8 cellular contexts compared by ENCODE assay signal in genomic region chr20:10558635-10559187, GRCh38.
DNase-seq lines count a peak whose midpoint lies in the region; ATAC-seq and TF ChIP-seq lines count a peak whose summit lies in the region.

No MANE protein-coding gene starts in this region.

- peaks cover 26% of the 10 kb centered on the region for H3K4me1 Mint-ChIP-seq in MCF 10A (ENCODE audit: insufficient read depth, unreplicated experiment)

- no peak overlapping the region for H3K18ac ChIP-seq in neuronal stem cell (ENCODE audit: low read length)

- H3K9ac ChIP-seq in neuronal stem cell (ENCODE audit: low read depth, low read length, poor library complexity), result no peak overlapping the region

- H3K9me3 Mint-ChIP-seq in MCF 10A (ENCODE audit: unreplicated experiment), result no peaks in the 10 kb centered on the region

- H3K27ac ChIP-seq in breast epithelium (no peak overlapping the region), neuronal stem cell (replicated peaks; ENCODE audit: low read length) (no peak overlapping the region)

- no peak overlapping the region for H3K4ac ChIP-seq in neuronal stem cell (ENCODE audit: low read length)

- no peak overlapping the region for H2BK120ac ChIP-seq in neuronal stem cell (ENCODE audit: low read depth, low read length)

- CTCF ChIA-PET in MCF 10A (lab: Yijun Ruan, JAX), result interaction anchor here (0.6 to 5.6 kb wide), 15 partner anchors 19 to 986 kb away, joined by 3 to 35 read pairs (median 4); no protein-coding TSS in a partner anchor

- H3K36me3 ChIP-seq in breast epithelium (no peaks in the 10 kb centered on the region), neuronal stem cell (replicated peaks in 1 of 2; ENCODE audit: control insufficient read depth in 2 of 2, insufficient read depth in 2 of 2, low read length in 2 of 2) (peaks cover 4 to 8% of the 10 kb centered on the region in 2 donors)

- H3K14ac ChIP-seq in neuronal stem cell (ENCODE audit: low read length), result no peak overlapping the region

- H2BK12ac ChIP-seq in neuronal stem cell (ENCODE audit: low read length), result no peak overlapping the region

- TF ChIP-seq POLR2A in breast epithelium (IDR thresholded peaks at IDR 0.05), result no peak

- H3K4me3 ChIP-seq in breast epithelium (no peak overlapping the region), neuronal stem cell (ENCODE audit: low read length in 2 of 2) (no peak overlapping the region)

- no peak overlapping the region for H2BK5ac ChIP-seq in neuronal stem cell (ENCODE audit: low read length)

- peak overlapping the region; percentile 68 for H3K27ac Mint-ChIP-seq in MCF 10A (ENCODE audit: low read depth, unreplicated experiment)

- H3K36me3 Mint-ChIP-seq in MCF 10A (ENCODE audit: insufficient read depth, unreplicated experiment), result peaks cover 10% of the 10 kb centered on the region

- intact Hi-C loops in MCF 10A (cut with micrococcal nuclease) (loop anchor here (5.0 to 10.0 kb wide), 2 partner anchors 34 to 796 kb away; no protein-coding TSS in a partner anchor), breast epithelium (cut with DNase I; ENCODE audit: low total_unique reads) (no loop called here)

- H2AK5ac ChIP-seq in neuronal stem cell (ENCODE audit: low read depth, low read length), result no peak overlapping the region

- no TSS peak for BruUV-seq in MCF 10A (replicated peaks; lab: Mats Ljungman, UMichigan)

- peak; percentile 90 for DNase-seq in MCF 10A (ENCODE audit: unreplicated experiment)
- no peak for DNase-seq in breast epithelium (ENCODE audit: low spot score in 2 of 2)
- peak; percentile 1 for DNase-seq in activated naive CD8-positive, alpha-beta T cell treated with anti-CD3 and anti-CD28 coated beads, Interleukin-2, amount 50 U/mL, for 16 hours (ENCODE audit: low read depth, low spot score)
- no peak for DNase-seq in neuronal stem cell (ENCODE audit: low spot score)
- no peak for DNase-seq in NCI-H526 (lab: John Stamatoyannopoulos, UW)
- DNase-seq in NCI-H1436 (lab: John Stamatoyannopoulos, UW), result no peak

- no peak for TF ChIP-seq CTCF in MCF 10A (IDR thresholded peaks at IDR 0.05; ENCODE audit: unreplicated experiment)
- no peak for TF ChIP-seq CTCF in breast epithelium (IDR thresholded peaks at IDR 0.05)

- no peak overlapping the region for H2BK15ac ChIP-seq in neuronal stem cell (ENCODE audit: low read length)

- no peaks in the 10 kb centered on the region for H3K79me1 ChIP-seq in neuronal stem cell (ENCODE audit: low read depth, low read length)

- H3K4me2 ChIP-seq in neuronal stem cell (ENCODE audit: insufficient read depth, low read length, poor library complexity, severe bottlenecking), result no peak overlapping the region

- peak overlapping the region; percentile 6 for H2AFZ ChIP-seq in neuronal stem cell (ENCODE audit: low read length)

- no peak overlapping the region for H4K91ac ChIP-seq in neuronal stem cell (ENCODE audit: low read depth, low read length, poor library complexity)

- peak overlapping the region; percentile 18 for H3K4me3 Mint-ChIP-seq in MCF 10A (ENCODE audit: unreplicated experiment)

- POLR2A ChIA-PET in MCF 10A (lab: Yijun Ruan, JAX), result interaction anchor here (0.6 to 5.6 kb wide), 22 partner anchors 13 to 709 kb away, joined by 3 to 60 read pairs (median 7); partner anchors contain the start of genes JAG1, MKKS and SLX4IP

- H3K23ac ChIP-seq in neuronal stem cell (ENCODE audit: low read depth, low read length, poor library complexity), result no peak overlapping the region

- H3K27me3 ChIP-seq in breast epithelium (no peaks in the 10 kb centered on the region), neuronal stem cell (ENCODE audit: control insufficient read depth in 3 of 3, insufficient read depth in 3 of 3, low read depth in 1 of 3, low read length in 3 of 3) (no peaks in the 10 kb centered on the region)

- peak; percentile 86 for ATAC-seq in HG03342 (IDR thresholded peaks at IDR 0.05; ENCODE audit: unreplicated experiment)
- ATAC-seq in HG02970 (IDR thresholded peaks at IDR 0.05; ENCODE audit: low FRiP score, unreplicated experiment), result no peak

- no peaks in the 10 kb centered on the region for H3K4me1 ChIP-seq in breast epithelium
- H3K4me1 ChIP-seq in neuronal stem cell (ENCODE audit: control insufficient read depth in 2 of 2, insufficient read depth in 1 of 2, low read depth in 1 of 2, low read length in 2 of 2), result peaks cover 17 to 25% of the 10 kb centered on the region in 2 donors

- no peaks in the 10 kb centered on the region for H3K27me3 Mint-ChIP-seq in MCF 10A (ENCODE audit: insufficient read depth, unreplicated experiment)

- no peak overlapping the region for H4K8ac ChIP-seq in neuronal stem cell (ENCODE audit: low read depth, low read length)

- no peaks in the 10 kb centered on the region for H3K9me3 ChIP-seq in breast epithelium
- peaks cover 2 to 11% of the 10 kb centered on the region in 2 donors for H3K9me3 ChIP-seq in neuronal stem cell (replicated peaks in 1 of 2; ENCODE audit: control insufficient read depth in 2 of 2, insufficient read depth in 1 of 2, low read depth in 1 of 2, low read length in 2 of 2)

- no CpG with 5 or more reads among the region's 9 CpGs for WGBS in neuronal stem cell (ENCODE audit: extremely low coverage in 2 of 2, insufficient read length in 2 of 2, insufficient replicate concordance in 1 of 2), 2 donors

Comparison
In these comparisons a context has a peak if more than half of its experiments do, and no peak if none do; other contexts are left out.
1. DNase-seq: peak in MCF 10A (single experiment) and activated naive CD8-positive, alpha-beta T cell treated with anti-CD3 and anti-CD28 coated beads, Interleukin-2, amount 50 U/mL, for 16 hours (single experiment); none in breast epithelium (0 of 2), neuronal stem cell (single experiment), NCI-H526 (0 of 2) and NCI-H1436 (single experiment).